ENCODE assay signal across 28 cellular contexts in the genomic region with DNA sequence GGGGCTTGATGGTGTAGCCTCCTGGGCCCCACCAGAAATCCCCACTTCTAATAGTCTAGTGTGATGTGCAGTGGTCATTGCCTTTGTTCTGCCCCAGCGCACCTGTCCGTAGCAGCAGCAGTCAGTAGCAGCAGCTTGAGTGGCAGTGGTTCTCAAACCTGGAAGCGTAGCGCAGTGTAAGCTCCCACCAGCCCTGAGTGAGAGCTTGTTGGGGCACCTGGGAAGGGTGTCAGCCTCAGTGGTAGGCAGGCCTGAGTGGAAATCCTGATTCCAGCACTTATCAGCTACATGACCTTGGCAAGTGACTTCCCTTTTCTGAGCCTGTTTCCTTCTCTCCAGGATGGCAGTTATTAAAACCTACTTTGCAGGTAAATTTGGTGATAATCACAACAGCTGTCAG. TPM values are rescaled to one million over a fixed set of nuclear protein-coding genes. Genes with fewer than 3 reads are reported as not detected.
"Had no signal": no experiment of that assay in that cellular context is flagged by ENCODE, and none has a peak within 500 bp of the region (broad histone marks: within the 10 kb centered on the region; RNA-seq: fewer than 3 reads in every experiment).

No MANE protein-coding gene starts in this region.

- H3K4me1 ChIP-seq: suprapubic skin, testis, tibial artery, tibial nerve, transverse colon, upper lobe of left lung, upper lobe of right lung, uterus, vagina had no signal

- H3K36me3 ChIP-seq: uterus had no signal

- DNase-seq: stimulated activated CD4-positive, alpha-beta T cell treated with anti-CD3 and anti-CD28 coated beads, Interleukin-2, amount 100 ng/mL, for 48 hours; stimulated activated CD4-positive, alpha-beta T cell treated with anti-CD3 and anti-CD28 coated beads, Interleukin-4, amount 100 ng/mL, for 1 hour; stimulated activated CD4-positive, alpha-beta T cell treated with anti-CD3 and anti-CD28 coated beads, Interleukin-4, amount 100 ng/mL, for 24 hours; stimulated activated CD4-positive, alpha-beta T cell treated with anti-CD3 and anti-CD28 coated beads, Interleukin-4, amount 100 ng/mL, for 4 hours; stimulated activated CD8-positive, alpha-beta memory T cell treated with anti-CD3 and anti-CD28 coated beads, Interleukin-4, amount 100 ng/mL, for 48 hours; stimulated activated naive B cell treated with anti-CD40 and anti-IgM and Interleukin-4, amounts not matched to agents 10 μg/mL and 1 μg/mL and 100 μg/mL, for 72 hours; stimulated activated naive CD4-positive, alpha-beta T cell; stimulated activated naive CD4-positive, alpha-beta T cell treated with Interleukin-2 at 50 U/mL for 16 hours; stimulated activated naive CD8-positive, alpha-beta T cell treated with anti-CD3 and anti-CD28 coated beads, Interleukin-15, amount 100 ng/mL, for 72 hours; stimulated activated naive CD8-positive, alpha-beta T cell treated with anti-CD3 and anti-CD28 coated beads, Interleukin-15, Interleukin-2, amounts not matched to agents 100 U/mL and 50 U/mL, for 24 hours; stomach; substantia nigra; testis; thyroid gland; tibial artery; transverse colon; trophoblast cell; upper lobe of left lung; upper lobe of right lung; uterus had no signal

- H3K4me3 ChIP-seq: stomach, suprapubic skin, testis, thoracic aorta, thyroid gland, tibial artery, tibial nerve, transverse colon, upper lobe of left lung, upper lobe of right lung, uterus, vagina had no signal

- H3K27me3 ChIP-seq: stomach, suprapubic skin, testis, thyroid gland, tibial artery, tibial nerve, transverse colon, upper lobe of left lung, upper lobe of right lung, uterus, vagina had no signal

- H3K27ac ChIP-seq: stomach, suprapubic skin, testis, thoracic aorta, thyroid gland, tibial artery, tibial nerve, transverse colon, upper lobe of left lung, upper lobe of right lung, uterus, vagina had no signal

- ATAC-seq: stimulated activated effector memory CD8-positive, alpha-beta T cell treated with anti-CD3 and anti-CD28 coated beads, Interleukin-12 subunit alpha, Interleukin-12 subunit beta, amount 100 ng/mL, for 72 hours; stimulated activated memory B cell treated with anti-CD40 and anti-IgM and Interleukin-4, amounts not matched to agents 10 μg/mL and 1 μg/mL and 100 μg/mL, for 72 hours; stimulated activated naive B cell treated with anti-CD40 and anti-IgM and Interleukin-4, amounts not matched to agents 10 μg/mL and 1 μg/mL and 100 μg/mL, for 72 hours; stimulated activated naive CD8-positive, alpha-beta T cell treated with anti-CD3 and anti-CD28 coated beads, Interleukin-15, amount 100 ng/mL, for 72 hours; stimulated activated naive CD8-positive, alpha-beta T cell treated with anti-CD3 and anti-CD28 coated beads, Interleukin-15, Interleukin-2, amounts not matched to agents 100 U/mL and 50 U/mL, for 24 hours; upper lobe of right lung had no signal

- H3K9me3 ChIP-seq: stomach, suprapubic skin, testis, thoracic aorta, thyroid gland, tibial artery, tibial nerve, transverse colon, upper lobe of left lung, upper lobe of right lung, uterus, vagina had no signal

RNA-seq across cellular contexts. Expression of a gene that starts 41.6 kb away (rescaled TPM):
- total RNA-seq: stomach, thoracic aorta, thyroid gland, tibial nerve, transverse colon, upper lobe of left lung, upper lobe of right lung, ureter, urinary bladder, vagina had no signal
